1 cellular context compared by ENCODE assay signal in genomic region chr19:15264061-15264932, GRCh38.
TF ChIP-seq lines count a peak whose summit lies in the region.

No MANE protein-coding gene starts in this region.

TF ChIP-seq in K562, 482 proteins besides CTCF, POLR2A, EP300 and RAD21 (continued from another document and continues in another):
- TF ChIP-seq CXXC5 (CRISPR knock-in tag; IDR thresholded peaks at IDR 0.05) (peak; percentile 60), ZSCAN32 (CRISPR knock-in tag; IDR thresholded peaks at IDR 0.05) (no peak), ATF3 (IDR thresholded peaks at IDR 0.05) (peak; percentile 48; the same call in 1 of the 2 replicates), ATF3 (CRISPR knock-in tag; conservative IDR thresholded peaks at IDR 0.05) (no peak), ZBTB17 (CRISPR knock-in tag; IDR thresholded peaks at IDR 0.05) (no peak), MAFF (IDR thresholded peaks at IDR 0.05; ENCODE audit: low read length) (no peak), RBM15 (IDR thresholded peaks at IDR 0.05; ENCODE audit: insufficient read depth, low read length) (no peak), ZNF121 (CRISPR knock-in tag; conservative IDR thresholded peaks at IDR 0.05) (no peak), U2AF2 (optimal IDR thresholded peaks at IDR 0.05; ENCODE audit: low read depth, low read length) (no peak), MCM5 (IDR thresholded peaks at IDR 0.05; ENCODE audit: low read depth) (no peak), ZHX1 (conservative IDR thresholded peaks at IDR 0.05; ENCODE audit: low read length) (no peak), PURB (CRISPR knock-in tag; IDR thresholded peaks at IDR 0.05; ENCODE audit: low read depth) (no peak), ELF4 (CRISPR knock-in tag; IDR thresholded peaks at IDR 0.05) (no peak), TCF7L2 (IDR thresholded peaks at IDR 0.05; ENCODE audit: low read depth, low read length) (no peak), ZNF764 (CRISPR knock-in tag; IDR thresholded peaks at IDR 0.05; ENCODE audit: low read depth) (no peak), JUND (IDR thresholded peaks at IDR 0.05; ENCODE audit: borderline replicate concordance, low read depth, low read length) (0 out of 2 replicates have a peak, but pooled peaks have one; percentile 17), JUND (tag; IDR thresholded peaks at IDR 0.05; ENCODE audit: borderline replicate concordance, low read depth, low read length) (no peak; the same call in 2 of the 3 replicates), NCOR1 (IDR thresholded peaks at IDR 0.05) (no peak), ZNF282 (CRISPR knock-in tag; IDR thresholded peaks at IDR 0.05) (no peak), CCNT2 (IDR thresholded peaks at IDR 0.05; ENCODE audit: borderline replicate concordance, extremely low read depth, insufficient read length, low read depth, low read length) (no peak), MEF2A (IDR thresholded peaks at IDR 0.05; ENCODE audit: control insufficient read depth, low read depth, low read length) (no peak), SAP30 (IDR thresholded peaks at IDR 0.05; ENCODE audit: borderline replicate concordance, insufficient read depth, low read depth, low read length, poor library complexity, severe bottlenecking) (no peak), SRF (CRISPR knock-in tag; IDR thresholded peaks at IDR 0.05) (0 out of 4 replicates have a peak, but pooled peaks of 1 of the 2 experiments have one; percentile 68), EP400 (IDR thresholded peaks at IDR 0.05) (no peak), ZNF395 (CRISPR knock-in tag; IDR thresholded peaks at IDR 0.05) (no peak), BCOR (IDR thresholded peaks at IDR 0.05) (no peak), ZNF740 (CRISPR knock-in tag; IDR thresholded peaks at IDR 0.05) (no peak), ZNF740 (tag; IDR thresholded peaks at IDR 0.05) (no peak), RBBP5 (IDR thresholded peaks at IDR 0.05; ENCODE audit: borderline replicate concordance, insufficient read depth, low read length, poor library complexity, severe bottlenecking) (no peak), XRCC5 (IDR thresholded peaks at IDR 0.05; ENCODE audit: low read depth, low read length) (0 out of 2 replicates have a peak, but pooled peaks have one; percentile 29), CTCFL (IDR thresholded peaks at IDR 0.05; ENCODE audit: borderline replicate concordance, insufficient read depth, low read depth, low read length, poor library complexity, severe bottlenecking) (peak; percentile 80), SMC3 (conservative IDR thresholded peaks at IDR 0.05; ENCODE audit: insufficient read depth, low read depth, low read length) (peak; percentile 53; the same call in 1 of the 2 replicates), SNIP1 (IDR thresholded peaks at IDR 0.05; ENCODE audit: low read depth) (no peak), MNT (conservative IDR thresholded peaks at IDR 0.05) (0 out of 4 replicates have a peak, but pooled peaks of 1 of the 2 experiments have one; percentile 42), POLR2AphosphoS2 (IDR thresholded peaks at IDR 0.05; ENCODE audit: low read length) (peak; percentile 52; the same call in 1 of the 2 replicates), ETS2 (tag; IDR thresholded peaks at IDR 0.05; ENCODE audit: borderline replicate concordance, poor library complexity, severe bottlenecking) (no peak), HDAC3 (IDR thresholded peaks at IDR 0.05; ENCODE audit: borderline replicate concordance, partially characterized antibody) (no peak), PHB2 (IDR thresholded peaks at IDR 0.05; ENCODE audit: low read depth) (no peak), ZBTB12 (CRISPR knock-in tag; IDR thresholded peaks at IDR 0.05) (no peak), XRCC3 (IDR thresholded peaks at IDR 0.05) (no peak), ZNF511 (CRISPR knock-in tag; IDR thresholded peaks at IDR 0.05) (no peak), ZNF24 (IDR thresholded peaks at IDR 0.05) (no peak), AFF4 (CRISPR knock-in tag; IDR thresholded peaks at IDR 0.05) (no peak), THRA (IDR thresholded peaks at IDR 0.05) (no peak), E2F6 (IDR thresholded peaks at IDR 0.05; ENCODE audit: borderline replicate concordance in 1 of 2, extremely low read depth in 1 of 2, insufficient read depth in 1 of 2, insufficient read length in 1 of 2, low read depth in 1 of 2, low read length in 1 of 2, poor library complexity in 1 of 2, severe bottlenecking in 1 of 2) (peak; percentile 79 to 86), L3MBTL2 (IDR thresholded peaks at IDR 0.05) (peak; percentile 63), ZZZ3 (IDR thresholded peaks at IDR 0.05) (peak; percentile 67; the same call in 1 of the 2 replicates), ZNF174 (CRISPR knock-in tag; IDR thresholded peaks at IDR 0.05) (no peak), ZBTB1 (CRISPR knock-in tag; IDR thresholded peaks at IDR 0.05; ENCODE audit: borderline replicate concordance, low read depth) (0 out of 2 replicates have a peak, but pooled peaks have one; percentile 22)
